Comparison of ENCODE assay signal across 13 cellular contexts in genomic region chr2:100407108-100407507, GRCh38.
"Had no signal": no experiment of that assay in that cellular context is flagged by ENCODE, and none has a peak within 500 bp of the region (broad histone marks: within the 10 kb centered on the region; RNA-seq: fewer than 3 reads in every experiment).

No MANE protein-coding gene starts in this region.

- ATAC-seq: stimulated activated naive B cell treated with anti-CD40 and anti-IgM and Interleukin-4, amounts not matched to agents 10 μg/mL and 1 μg/mL and 100 μg/mL, for 72 hours; upper lobe of right lung; WTC11 had no signal

- DNase-seq: activated CD4-positive, alpha-beta memory T cell treated with anti-CD3 and anti-CD28 coated beads, Interleukin-2, amount 10 ng/mL, durations not matched to agents 7 days and 5 days; activated CD4-positive, alpha-beta T cell treated with anti-CD3 and anti-CD28 coated beads for 4 hours; activated gamma-delta T cell; effector memory CD4-positive, alpha-beta T cell; esophagus squamous epithelium; mammary epithelial cell; midbrain; ovary; SK-N-SH; spleen; stimulated activated naive B cell treated with anti-CD40 and anti-IgM and Interleukin-4, amounts not matched to agents 10 μg/mL and 1 μg/mL and 100 μg/mL, for 72 hours; upper lobe of right lung had no signal
